Comparison of ENCODE assay signal across 1 cellular context in the genomic region with DNA sequence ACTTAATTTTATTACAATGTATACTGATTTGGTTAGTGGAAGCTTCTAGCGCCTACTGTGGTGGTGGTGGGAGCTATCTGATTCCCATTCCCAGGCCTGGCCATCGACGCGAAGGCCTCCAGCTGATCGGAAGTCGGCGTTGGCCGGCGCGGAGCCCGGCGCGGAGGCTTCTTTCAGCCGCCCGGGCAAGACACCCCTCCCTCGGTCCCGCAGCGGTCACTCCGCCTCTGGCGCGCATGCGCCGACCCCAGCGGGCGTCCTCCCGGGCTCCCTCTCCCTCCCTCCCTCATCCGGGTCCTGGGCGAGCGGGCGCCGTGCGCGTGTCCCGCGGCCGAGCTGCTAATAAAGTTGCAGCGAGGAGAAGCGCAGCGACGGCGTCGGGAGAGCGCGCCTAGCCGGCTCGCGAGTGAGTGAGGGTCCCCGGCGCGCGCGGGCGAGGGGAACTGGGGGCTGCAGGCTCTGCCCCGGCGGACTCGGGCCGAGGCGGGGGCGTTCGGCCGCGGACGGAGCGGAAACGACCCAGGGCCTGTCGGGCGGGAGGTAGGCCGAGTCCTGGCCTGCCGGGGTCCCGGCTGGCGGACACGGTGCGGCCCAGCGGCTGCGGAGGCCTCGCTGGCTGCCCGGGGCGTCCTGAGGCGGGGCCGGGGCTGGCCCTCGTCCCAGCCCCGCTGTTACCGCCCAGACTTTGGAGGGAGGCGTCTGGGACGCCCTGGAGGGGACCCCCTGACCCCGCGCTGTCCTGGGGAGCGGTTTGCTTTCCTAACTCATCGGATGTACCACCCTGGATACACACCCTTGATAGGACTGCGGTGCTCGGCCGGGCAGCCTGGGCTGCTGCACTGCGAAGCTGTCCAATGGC.
TF ChIP-seq lines count a peak whose summit lies in the region.

Gene SMAD5 (plus strand): TSS at position 289 of the 859 bp plus-strand sequence. CDS start 20,916 bp downstream, outside the sequence.

TF ChIP-seq in HepG2, 621 proteins besides CTCF, POLR2A, EP300 and RAD21 (continued from another document):
- TF ChIP-seq ZSCAN22 (CRISPR knock-in tag; IDR thresholded peaks at IDR 0.05) (peak; percentile 73; the same call in 1 of the 2 replicates), TEAD3 (CRISPR knock-in tag; optimal IDR thresholded peaks at IDR 0.05; ENCODE audit: borderline replicate concordance) (no peak), ZNF678 (CRISPR knock-in tag; IDR thresholded peaks at IDR 0.05) (0 out of 2 replicates have a peak, but pooled peaks have one; percentile 81), ZNF549 (CRISPR knock-in tag; IDR thresholded peaks at IDR 0.05) (no peak), RAD51 (IDR thresholded peaks at IDR 0.05; ENCODE audit: borderline replicate concordance) (no peak), ZNF101 (CRISPR knock-in tag; IDR thresholded peaks at IDR 0.05; ENCODE audit: borderline replicate concordance, low read depth) (peak; percentile 46; the same call in 1 of the 2 replicates), RFX1 (IDR thresholded peaks at IDR 0.05) (no peak), MEIS2 (CRISPR knock-in tag; IDR thresholded peaks at IDR 0.05) (peak; percentile 80), MEIS1 (CRISPR knock-in tag; IDR thresholded peaks at IDR 0.05; ENCODE audit: borderline replicate concordance) (peak; percentile 67), SP140L (CRISPR knock-in tag; IDR thresholded peaks at IDR 0.05; ENCODE audit: borderline replicate concordance) (peak; percentile 37; the same call in 1 of the 2 replicates), ZNF468 (CRISPR knock-in tag; IDR thresholded peaks at IDR 0.05) (no peak), BRF2 (CRISPR knock-in tag; IDR thresholded peaks at IDR 0.05) (no peak; the same call in 1 of the 2 replicates), GATAD2A (CRISPR knock-in tag; IDR thresholded peaks at IDR 0.05) (peak; percentile 24; the same call in 1 of the 2 replicates), ZBTB34 (CRISPR knock-in tag; IDR thresholded peaks at IDR 0.05) (no peak), ZMYM2 (CRISPR knock-in tag; IDR thresholded peaks at IDR 0.05) (no peak)
- TF ChIP-seq, protein P1, sequence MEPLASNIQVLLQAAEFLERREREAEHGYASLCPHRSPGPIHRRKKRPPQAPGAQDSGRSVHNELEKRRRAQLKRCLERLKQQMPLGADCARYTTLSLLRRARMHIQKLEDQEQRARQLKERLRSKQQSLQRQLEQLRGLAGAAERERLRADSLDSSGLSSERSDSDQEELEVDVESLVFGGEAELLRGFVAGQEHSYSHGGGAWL (CRISPR knock-in tag; IDR thresholded peaks at IDR 0.05), result peak; percentile 94
- TF ChIP-seq, protein P2, sequence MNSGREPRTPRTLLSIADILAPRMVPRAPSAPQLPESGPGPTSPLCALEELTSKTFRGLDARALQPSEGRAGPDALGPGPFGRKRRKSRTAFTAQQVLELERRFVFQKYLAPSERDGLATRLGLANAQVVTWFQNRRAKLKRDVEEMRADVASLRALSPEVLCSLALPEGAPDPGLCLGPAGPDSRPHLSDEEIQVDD (CRISPR knock-in tag; IDR thresholded peaks at IDR 0.05; ENCODE audit: borderline replicate concordance), result no peak; the same call in 1 of the 2 replicates
- TF ChIP-seq, protein P3, sequence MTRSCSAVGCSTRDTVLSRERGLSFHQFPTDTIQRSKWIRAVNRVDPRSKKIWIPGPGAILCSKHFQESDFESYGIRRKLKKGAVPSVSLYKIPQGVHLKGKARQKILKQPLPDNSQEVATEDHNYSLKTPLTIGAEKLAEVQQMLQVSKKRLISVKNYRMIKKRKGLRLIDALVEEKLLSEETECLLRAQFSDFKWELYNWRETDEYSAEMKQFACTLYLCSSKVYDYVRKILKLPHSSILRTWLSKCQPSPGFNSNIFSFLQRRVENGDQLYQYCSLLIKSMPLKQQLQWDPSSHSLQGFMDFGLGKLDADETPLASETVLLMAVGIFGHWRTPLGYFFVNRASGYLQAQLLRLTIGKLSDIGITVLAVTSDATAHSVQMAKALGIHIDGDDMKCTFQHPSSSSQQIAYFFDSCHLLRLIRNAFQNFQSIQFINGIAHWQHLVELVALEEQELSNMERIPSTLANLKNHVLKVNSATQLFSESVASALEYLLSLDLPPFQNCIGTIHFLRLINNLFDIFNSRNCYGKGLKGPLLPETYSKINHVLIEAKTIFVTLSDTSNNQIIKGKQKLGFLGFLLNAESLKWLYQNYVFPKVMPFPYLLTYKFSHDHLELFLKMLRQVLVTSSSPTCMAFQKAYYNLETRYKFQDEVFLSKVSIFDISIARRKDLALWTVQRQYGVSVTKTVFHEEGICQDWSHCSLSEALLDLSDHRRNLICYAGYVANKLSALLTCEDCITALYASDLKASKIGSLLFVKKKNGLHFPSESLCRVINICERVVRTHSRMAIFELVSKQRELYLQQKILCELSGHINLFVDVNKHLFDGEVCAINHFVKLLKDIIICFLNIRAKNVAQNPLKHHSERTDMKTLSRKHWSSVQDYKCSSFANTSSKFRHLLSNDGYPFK (CRISPR knock-in tag; IDR thresholded peaks at IDR 0.05; ENCODE audit: borderline replicate concordance), result peak; percentile 21; the same call in 1 of the 2 replicates
- TF ChIP-seq, protein P4, sequence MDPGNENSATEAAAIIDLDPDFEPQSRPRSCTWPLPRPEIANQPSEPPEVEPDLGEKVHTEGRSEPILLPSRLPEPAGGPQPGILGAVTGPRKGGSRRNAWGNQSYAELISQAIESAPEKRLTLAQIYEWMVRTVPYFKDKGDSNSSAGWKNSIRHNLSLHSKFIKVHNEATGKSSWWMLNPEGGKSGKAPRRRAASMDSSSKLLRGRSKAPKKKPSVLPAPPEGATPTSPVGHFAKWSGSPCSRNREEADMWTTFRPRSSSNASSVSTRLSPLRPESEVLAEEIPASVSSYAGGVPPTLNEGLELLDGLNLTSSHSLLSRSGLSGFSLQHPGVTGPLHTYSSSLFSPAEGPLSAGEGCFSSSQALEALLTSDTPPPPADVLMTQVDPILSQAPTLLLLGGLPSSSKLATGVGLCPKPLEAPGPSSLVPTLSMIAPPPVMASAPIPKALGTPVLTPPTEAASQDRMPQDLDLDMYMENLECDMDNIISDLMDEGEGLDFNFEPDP (CRISPR knock-in tag; conservative IDR thresholded peaks at IDR 0.05), result no peak
